In genomic region chr19:15268192-15268927, GRCh38 we compare ENCODE assay signal across 21 cellular contexts. TPM values are rescaled to one million over a fixed set of nuclear protein-coding genes. Genes with fewer than 3 reads are reported as not detected.
A peak's percentile ranks its signal among the peaks of the same experiment; 100 is the strongest.
DNase-seq lines count a peak whose midpoint lies in the region; ATAC-seq, FAIRE-seq and TF ChIP-seq lines count a peak whose summit lies in the region.
"Had no signal": no experiment of that assay in that cellular context is flagged by ENCODE, and none has a peak within 500 bp of the region (broad histone marks: within the 10 kb centered on the region; RNA-seq: fewer than 3 reads in every experiment).

No MANE protein-coding gene starts in this region.

- H3K27me3 ChIP-seq in mammary epithelial cell (ENCODE audit: insufficient read depth, low read length) (no peaks in the 10 kb centered on the region), HepG2 (ENCODE audit: control insufficient read depth in 1 of 2, insufficient read depth in 2 of 2, low read length in 2 of 2) (no peaks in the 10 kb centered on the region)
- H3K27me3 ChIP-seq: brain microvascular endothelial cell, dorsolateral prefrontal cortex, left lung, neural progenitor cell, upper lobe of left lung had no signal

- peaks cover 7% of the 10 kb centered on the region for H3K4me1 ChIP-seq in mammary epithelial cell (ENCODE audit: insufficient read depth, low read length)
- peaks cover 59% of the 10 kb centered on the region for H3K4me1 ChIP-seq in HepG2 (ENCODE audit: insufficient read depth, low read length)
- H3K4me1 ChIP-seq: neural progenitor cell had no signal

- H3K27ac Mint-ChIP-seq in MCF 10A (ENCODE audit: low read depth, unreplicated experiment): peak overlapping the region; percentile 35
- H3K27ac Mint-ChIP-seq in activated T-helper 17 cell treated with anti-CD3 and anti-CD28 coated beads, Interleukin-2, amount 50 U/mL, for 72 hours: peak overlapping the region; percentile 79
- H3K27ac Mint-ChIP-seq in stimulated activated naive CD8-positive, alpha-beta T cell treated with anti-CD3 and anti-CD28 coated beads, Interleukin-15, amount 100 ng/mL, for 72 hours: peak overlapping the region; percentile 87 to 89
- H3K27ac Mint-ChIP-seq: activated CD4-positive, alpha-beta T cell treated with anti-CD3 and anti-CD28 coated beads, Interleukin-2, amount 10 ng/mL, durations not matched to agents 7 days and 5 days; neural progenitor cell had no signal

- H3K36me3 Mint-ChIP-seq in MCF 10A (ENCODE audit: insufficient read depth, unreplicated experiment): peaks cover 92% of the 10 kb centered on the region
- peaks cover 97% of the 10 kb centered on the region for H3K36me3 Mint-ChIP-seq in activated T-helper 17 cell treated with anti-CD3 and anti-CD28 coated beads, Interleukin-2, amount 50 U/mL, for 72 hours (ENCODE audit: low read depth)

- CTCF ChIA-PET in MCF 10A (lab: Yijun Ruan, JAX): no interaction called here
- CTCF ChIA-PET in mammary epithelial cell (lab: Charles Lee; ENCODE audit: low non-redundant PET): interaction anchor here (0.6 kb wide), 1 partner anchor 107 kb away, joined by 5 read pairs; no protein-coding TSS in a partner anchor
- CTCF ChIA-PET in HepG2 (lab: Yijun Ruan, JAX; ENCODE audit: low intra/inter-chr PET ratio, low total read pairs): no interaction called here

- no peak for TF ChIP-seq RAD21 in HepG2 (CRISPR knock-in tag; IDR thresholded peaks at IDR 0.05)

- ATAC-seq in activated T-helper 17 cell treated with anti-CD3 and anti-CD28 coated beads, Interleukin-2, amount 50 U/mL, for 72 hours (replicated peaks): no peak
- ATAC-seq in HepG2 (peak; percentile 6; the same call in 2 of the 3 replicates), HG03175 (IDR thresholded peaks at IDR 0.05; ENCODE audit: unreplicated experiment) (no peak)
- ATAC-seq in stimulated activated naive CD8-positive, alpha-beta T cell treated with anti-CD3 and anti-CD28 coated beads, Interleukin-15, amount 100 ng/mL, for 72 hours: no peak
- ATAC-seq: left lung, right cardiac atrium had no signal

- TF ChIP-seq EP300 in HepG2 (IDR thresholded peaks at IDR 0.05; ENCODE audit: low read depth in 2 of 2, low read length in 2 of 2) (no peak), HepG2 (CRISPR knock-in tag; IDR thresholded peaks at IDR 0.05; ENCODE audit: borderline replicate concordance) (no peak)

- BruUV-seq in MCF 10A (replicated peaks; lab: Mats Ljungman, UMichigan) (no TSS peak), mammary epithelial cell (replicated peaks; lab: Mats Ljungman, UMichigan) (no TSS peak), HepG2 (replicated peaks; lab: Mats Ljungman, UMichigan) (no TSS peak)

- H3K9me3 Mint-ChIP-seq in MCF 10A (ENCODE audit: unreplicated experiment): no peaks in the 10 kb centered on the region
- no peaks in the 10 kb centered on the region for H3K9me3 Mint-ChIP-seq in activated T-helper 17 cell treated with anti-CD3 and anti-CD28 coated beads, Interleukin-2, amount 50 U/mL, for 72 hours
- H3K9me3 Mint-ChIP-seq in stimulated activated naive CD8-positive, alpha-beta T cell treated with anti-CD3 and anti-CD28 coated beads, Interleukin-15, amount 100 ng/mL, for 72 hours: no peaks in the 10 kb centered on the region
- H3K9me3 Mint-ChIP-seq: activated CD4-positive, alpha-beta T cell treated with anti-CD3 and anti-CD28 coated beads, Interleukin-2, amount 10 ng/mL, durations not matched to agents 7 days and 5 days; neural progenitor cell had no signal

- H3K4me3 ChIP-seq in mammary epithelial cell (replicated peaks in 1 of 3; ENCODE audit: insufficient read depth in 1 of 3, low read depth in 2 of 3, low read length in 3 of 3) (no peak overlapping the region), HepG2 (replicated peaks in 1 of 3; ENCODE audit: insufficient read depth in 1 of 3, low read depth in 2 of 3, low read length in 3 of 3) (no peak overlapping the region)
- H3K4me3 ChIP-seq: dorsolateral prefrontal cortex, left lung, neural progenitor cell, upper lobe of left lung had no signal

- intact Hi-C loops in MCF 10A (cut with micrococcal nuclease): no loop called here
- intact Hi-C loops in mammary epithelial cell (cut with micrococcal nuclease): no loop called here
- intact Hi-C loops in HepG2 (cut with micrococcal nuclease; ENCODE audit: unreplicated experiment): loop anchor here (10.0 kb wide), 1 partner anchor 56 kb away; no protein-coding TSS in a partner anchor

- TF ChIP-seq CTCF in MCF 10A (IDR thresholded peaks at IDR 0.05; ENCODE audit: unreplicated experiment) (no peak), mammary epithelial cell (conservative IDR thresholded peaks at IDR 0.05 in 1 of 2, IDR thresholded peaks at IDR 0.05 in 1 of 2; ENCODE audit: extremely low read depth in 1 of 2, insufficient read depth in 1 of 2, low read depth in 1 of 2, low read length in 2 of 2) (no peak), HepG2 (CRISPR knock-in tag; IDR thresholded peaks at IDR 0.05) (no peak)

- H3K36me3 ChIP-seq in mammary epithelial cell (ENCODE audit: insufficient read depth, low read length): peaks cover 19% of the 10 kb centered on the region
- H3K36me3 ChIP-seq in HepG2 (replicated peaks in 1 of 2; ENCODE audit: control insufficient read depth in 1 of 2, insufficient read depth in 2 of 2, low read length in 2 of 2): peaks cover 53 to 93% of the 10 kb centered on the region in 2 experiments

- peaks cover 99% of the 10 kb centered on the region for H3K79me2 ChIP-seq in mammary epithelial cell (ENCODE audit: insufficient read depth, low read length)
- H3K79me2 ChIP-seq in HepG2 (ENCODE audit: insufficient read depth, low read length): peaks cover 73% of the 10 kb centered on the region

- peak; percentile 30 for FAIRE-seq in HepG2 (lab: Jason Lieb, UNC)

- H3K4me1 Mint-ChIP-seq in MCF 10A (ENCODE audit: insufficient read depth, unreplicated experiment): peaks cover 38% of the 10 kb centered on the region
- H3K4me1 Mint-ChIP-seq in activated T-helper 17 cell treated with anti-CD3 and anti-CD28 coated beads, Interleukin-2, amount 50 U/mL, for 72 hours: peaks cover 34% of the 10 kb centered on the region
- H3K4me1 Mint-ChIP-seq in stimulated activated naive CD8-positive, alpha-beta T cell treated with anti-CD3 and anti-CD28 coated beads, Interleukin-15, amount 100 ng/mL, for 72 hours: peaks cover 34% of the 10 kb centered on the region
- H3K4me1 Mint-ChIP-seq: neural progenitor cell had no signal

- no peak overlapping the region for H3K27ac ChIP-seq in mammary epithelial cell (ENCODE audit: insufficient read depth, low read depth, low read length)
- H3K27ac ChIP-seq in HepG2 (ENCODE audit: extremely low read length, insufficient read depth, low read length): peak overlapping the region; percentile 44
- H3K27ac ChIP-seq: brain microvascular endothelial cell, left lung, neural progenitor cell had no signal

- H2AFZ ChIP-seq in mammary epithelial cell (ENCODE audit: low read depth, low read length) (no peak overlapping the region), HepG2 (ENCODE audit: low read length) (no peak overlapping the region)
- H2AFZ ChIP-seq: neural progenitor cell had no signal

- no peak overlapping the region for H3K4me2 ChIP-seq in mammary epithelial cell (ENCODE audit: insufficient read depth, low read depth, low read length)
- H3K4me2 ChIP-seq in HepG2 (ENCODE audit: low read depth, low read length): 0 out of 2 replicates have a peak overlapping the region, but pooled peaks have one; percentile 4
- H3K4me2 ChIP-seq: neural progenitor cell had no signal

- H3K9me3 ChIP-seq in mammary epithelial cell (replicated peaks; ENCODE audit: insufficient read depth, low read length): no peaks in the 10 kb centered on the region
- H3K9me3 ChIP-seq in HepG2 (ENCODE audit: low read length): no peaks in the 10 kb centered on the region
- H3K9me3 ChIP-seq: left lung, upper lobe of left lung had no signal

- H3K9ac ChIP-seq in mammary epithelial cell (ENCODE audit: insufficient read depth, low read length) (no peak overlapping the region), HepG2 (ENCODE audit: insufficient read depth, low read depth, low read length) (no peak overlapping the region)
- H3K9ac ChIP-seq: neural progenitor cell had no signal

- no peak overlapping the region for H3K4me3 Mint-ChIP-seq in MCF 10A (ENCODE audit: unreplicated experiment)
- H3K4me3 Mint-ChIP-seq in activated T-helper 17 cell treated with anti-CD3 and anti-CD28 coated beads, Interleukin-2, amount 50 U/mL, for 72 hours: no peak overlapping the region
- H3K4me3 Mint-ChIP-seq in stimulated activated naive CD8-positive, alpha-beta T cell treated with anti-CD3 and anti-CD28 coated beads, Interleukin-15, amount 100 ng/mL, for 72 hours: no peak overlapping the region
- H3K4me3 Mint-ChIP-seq: activated CD4-positive, alpha-beta T cell treated with anti-CD3 and anti-CD28 coated beads, Interleukin-2, amount 10 ng/mL, durations not matched to agents 7 days and 5 days; neural progenitor cell had no signal

- H4K20me1 ChIP-seq in mammary epithelial cell (ENCODE audit: insufficient read depth, low read length): peaks cover 4% of the 10 kb centered on the region
- peaks cover 88% of the 10 kb centered on the region for H4K20me1 ChIP-seq in HepG2 (ENCODE audit: insufficient read depth, low read length)

- dilution Hi-C loops in mammary epithelial cell (cut with HindIII; ENCODE audit: low sequenced_read_pairs): no loop called here

- no peak for DNase-seq in MCF 10A (ENCODE audit: unreplicated experiment)
- no peak for DNase-seq in mammary epithelial cell
- no peak for DNase-seq in HepG2 (ENCODE audit: low spot score)
- DNase-seq in stimulated activated naive CD8-positive, alpha-beta T cell treated with anti-CD3 and anti-CD28 coated beads, Interleukin-15, amount 100 ng/mL, for 72 hours: no peak
- DNase-seq in NCI-H146 treated with DMSO at 0.1 percent for 48 hours (lab: John Stamatoyannopoulos, UW; ENCODE audit: unreplicated experiment): no peak
- no peak for DNase-seq in germinal center (ENCODE audit: low spot score)
- DNase-seq: activated CD4-positive, alpha-beta T cell treated with anti-CD3 and anti-CD28 coated beads, Interleukin-2, amount 10 ng/mL, durations not matched to agents 7 days and 5 days; brain microvascular endothelial cell; DMS 273 treated with DMSO at 0.1 percent for 48 hours; dorsolateral prefrontal cortex; NCI-H1092 treated with DMSO at 0.1 percent for 48 hours; NCI-H2227 treated with DMSO at 0.1 percent for 48 hours; SHP77 treated with DMSO at 0.1 percent for 48 hours; stimulated activated CD4-positive, alpha-beta T cell treated with anti-CD3 and anti-CD28 coated beads, Interleukin-2, amount 100 ng/mL, for 24 hours; T-helper 9 cell; upper lobe of left lung had no signal

- no peak for TF ChIP-seq POLR2A in HepG2 (IDR thresholded peaks at IDR 0.05; ENCODE audit: insufficient read depth in 1 of 2, low read depth in 2 of 2, low read length in 2 of 2)

- 86% methylated on average over 12 of the region's 12 CpGs for WGBS in mammary epithelial cell (ENCODE audit: low coverage, missing lambda C conversion rate)
- WGBS in HepG2 (ENCODE audit: low lambda C conversion rate): 68% methylated on average over 9 of the region's 12 CpGs

- POLR2A ChIA-PET in MCF 10A (lab: Yijun Ruan, JAX): no interaction called here
- POLR2A ChIA-PET in HepG2 (lab: Yijun Ruan, JAX): interaction anchor here (1.7 kb wide), 1 partner anchor 30 kb away, joined by 7 read pairs; no protein-coding TSS in a partner anchor

- no peaks in the 10 kb centered on the region for H3K27me3 Mint-ChIP-seq in MCF 10A (ENCODE audit: insufficient read depth, unreplicated experiment)
- H3K27me3 Mint-ChIP-seq in activated T-helper 17 cell treated with anti-CD3 and anti-CD28 coated beads, Interleukin-2, amount 50 U/mL, for 72 hours: no peaks in the 10 kb centered on the region
- no peaks in the 10 kb centered on the region for H3K27me3 Mint-ChIP-seq in stimulated activated naive CD8-positive, alpha-beta T cell treated with anti-CD3 and anti-CD28 coated beads, Interleukin-15, amount 100 ng/mL, for 72 hours
- H3K27me3 Mint-ChIP-seq: activated CD4-positive, alpha-beta T cell treated with anti-CD3 and anti-CD28 coated beads, Interleukin-2, amount 10 ng/mL, durations not matched to agents 7 days and 5 days had no signal

- in situ Hi-C loops in mammary epithelial cell (cut with MboI; ENCODE audit: low sequenced_read_pairs in 2 of 2) (loop anchor here in 1 of 2 donors (10.0 kb wide), 1 partner anchor 286 kb away; no protein-coding TSS in a partner anchor), HepG2 (cut with HindIII; ENCODE audit: extremely low pct_ligation_motif_present, low pct_unique_long_range_greater_than_20kb) (no loop called here)

RNA-seq across cellular contexts. Expression of gene EPHX3, which starts 36.1 kb away (rescaled TPM):
- 0.96 and 1.1 TPM in 2 replicates for total RNA-seq in MCF 10A (2022)
- under 1 TPM; 0.17 to 0.47 TPM for total RNA-seq in mammary epithelial cell
- 0.06 TPM for polyA plus RNA-seq in mammary epithelial cell
- not detected for polyA minus RNA-seq in mammary epithelial cell
- under 1 TPM in 1 of 2 donors, not detected in 1; 0.24 TPM for total RNA-seq in activated T-helper 17 cell treated with anti-CD3 and anti-CD28 coated beads, Interleukin-2, amount 50 U/mL, for 72 hours
- 0.07 TPM in 1 of 2 replicates, not detected in the other for total RNA-seq in HepG2 (2016; rRNA removed; fragmentation: Illumina TruSeq; extraction: Trizol)
- not detected in 2 replicates for total RNA-seq in HepG2 (2016; cell fraction: cytosol; rRNA removed; fragmentation: Illumina TruSeq; extraction: Trizol; ENCODE audit: low read depth)
- total RNA-seq in HepG2 (2016; cell fraction: insoluble cytoplasmic fraction; rRNA removed; fragmentation: Illumina TruSeq; extraction: Trizol): 0.06 TPM in 1 of 2 replicates, not detected in the other
- total RNA-seq in HepG2 (2016; cell fraction: membrane; rRNA removed; fragmentation: Illumina TruSeq; extraction: Trizol): not detected in 2 replicates
- total RNA-seq in HepG2 (2016; cell fraction: nucleus; rRNA removed; fragmentation: Illumina TruSeq; extraction: Trizol): not detected in 2 replicates
- polyA plus RNA-seq in HepG2 (2011; rRNA removed): 0.15 and 0.17 TPM in 2 replicates
- polyA plus RNA-seq in HepG2 (2011; cell fraction: cytosol; rRNA removed): 0.04 and 0.05 TPM in 2 replicates
- polyA plus RNA-seq in HepG2 (2011; cell fraction: nucleus; rRNA removed): 0.78 and 0.82 TPM in 2 replicates
- polyA plus RNA-seq in HepG2 (2012): 0.07 TPM in 1 of 2 replicates, not detected in the other
- not detected in 2 replicates for polyA plus RNA-seq in HepG2 (2016; cell fraction: cytosol; fragmentation: Illumina TruSeq; extraction: Trizol; ENCODE audit: low read depth)
- polyA plus RNA-seq in HepG2 (2016; cell fraction: insoluble cytoplasmic fraction; fragmentation: Illumina TruSeq; extraction: Trizol; ENCODE audit: low read depth): not detected in 2 replicates
- polyA plus RNA-seq in HepG2 (2016; cell fraction: membrane; fragmentation: Illumina TruSeq; extraction: Trizol; ENCODE audit: low read depth): 0.10 TPM in 1 of 2 replicates, not detected in the other
- not detected in 2 replicates for polyA plus RNA-seq in HepG2 (2016; cell fraction: nucleus; fragmentation: Illumina TruSeq; extraction: Trizol; ENCODE audit: insufficient read depth, low read depth)
- polyA minus RNA-seq in HepG2 (2011; rRNA and poly(A)+ RNA removed; ENCODE audit: low replicate concordance): 0.76 and 0.96 TPM in 2 replicates
- not detected in 2 replicates for polyA minus RNA-seq in HepG2 (2011; cell fraction: cytosol; rRNA and poly(A)+ RNA removed)
- polyA minus RNA-seq in HepG2 (2011; cell fraction: nucleus; rRNA and poly(A)+ RNA removed): 0.99 and 1.2 TPM in 2 replicates

Comparison
In these comparisons a context has a peak if more than half of its experiments do, and no peak if none do; other contexts are left out.
1. H3K27ac Mint-ChIP-seq: peak in every context shown above with its lines; median percentile 88 in stimulated activated naive CD8-positive, alpha-beta T cell treated with anti-CD3 and anti-CD28 coated beads, Interleukin-15, amount 100 ng/mL, for 72 hours; 79 in activated T-helper 17 cell treated with anti-CD3 and anti-CD28 coated beads, Interleukin-2, amount 50 U/mL, for 72 hours; 35 in MCF 10A.